In genomic region chr11:110777765-110778164, GRCh38 we compare ENCODE assay signal across 10 cellular contexts.
A peak's percentile ranks its signal among the peaks of the same experiment; 100 is the strongest.
DNase-seq lines count a peak whose midpoint lies in the region; ATAC-seq and TF ChIP-seq lines count a peak whose summit lies in the region.
"Had no signal": no experiment of that assay in that cellular context is flagged by ENCODE, and none has a peak within 500 bp of the region (broad histone marks: within the 10 kb centered on the region; RNA-seq: fewer than 3 reads in every experiment).

No MANE protein-coding gene starts in this region.

- H3K4me3 Mint-ChIP-seq in activated T-helper 1 cell treated with anti-CD3 and anti-CD28 coated beads, Interleukin-12 subunit alpha, Interleukin-12 subunit beta, Interleukin-2, Interleukin-4 antibody, amounts not matched to agents 30 ng/mL and 10 ng/mL and 1 ng/mL, durations not matched to agents 14 hours and 24 hours and 36 hours: no peak overlapping the region
- no peak overlapping the region for H3K4me3 Mint-ChIP-seq in endodermal cell

- peaks cover 4% of the 10 kb centered on the region for H3K4me1 ChIP-seq in prostate gland (replicated peaks)
- no peaks in the 10 kb centered on the region for H3K4me1 ChIP-seq in endodermal cell (ENCODE audit: control insufficient read depth, insufficient read depth, low read length)

- H3K27ac Mint-ChIP-seq in activated T-helper 1 cell treated with anti-CD3 and anti-CD28 coated beads, Interleukin-12 subunit alpha, Interleukin-12 subunit beta, Interleukin-2, Interleukin-4 antibody, amounts not matched to agents 30 ng/mL and 10 ng/mL and 1 ng/mL, durations not matched to agents 14 hours and 24 hours and 36 hours: no peak overlapping the region
- H3K27ac Mint-ChIP-seq in endodermal cell: no peak overlapping the region

- TF ChIP-seq CTCF in cardiac fibroblast (IDR thresholded peaks at IDR 0.05; ENCODE audit: low read depth, low read length): no peak
- no peak for TF ChIP-seq CTCF in prostate gland (IDR thresholded peaks at IDR 0.05)
- no peak for TF ChIP-seq CTCF in endodermal cell (conservative IDR thresholded peaks at IDR 0.05)

- no peaks in the 10 kb centered on the region for H3K4me1 Mint-ChIP-seq in activated T-helper 1 cell treated with anti-CD3 and anti-CD28 coated beads, Interleukin-12 subunit alpha, Interleukin-12 subunit beta, Interleukin-2, Interleukin-4 antibody, amounts not matched to agents 30 ng/mL and 10 ng/mL and 1 ng/mL, durations not matched to agents 14 hours and 24 hours and 36 hours (ENCODE audit: low read depth)
- no peaks in the 10 kb centered on the region for H3K4me1 Mint-ChIP-seq in endodermal cell

- peak; percentile 10 for DNase-seq in ELR (ENCODE audit: low read depth)
- peak; percentile 56 to 80 for DNase-seq in cardiac fibroblast (ENCODE audit: low read depth in 2 of 2)
- DNase-seq in prostate gland (ENCODE audit: low spot score): peak; percentile 62
- no peak for DNase-seq in GM19240 (ENCODE audit: insufficient read length, low spot score)
- no peak for DNase-seq in activated T-helper 1 cell treated with anti-CD3 and anti-CD28 coated beads, Interleukin-12 subunit alpha, Interleukin-12 subunit beta, Interleukin-2, Interleukin-4 antibody, amounts not matched to agents 30 ng/mL and 10 ng/mL and 1 ng/mL, durations not matched to agents 14 hours and 24 hours and 36 hours (ENCODE audit: low spot score)
- no peak for DNase-seq in endodermal cell
- DNase-seq: erythroblast, NCI-H510A treated with DMSO at 0.1 percent for 48 hours had no signal

- no peaks in the 10 kb centered on the region for H3K9me3 Mint-ChIP-seq in activated T-helper 1 cell treated with anti-CD3 and anti-CD28 coated beads, Interleukin-12 subunit alpha, Interleukin-12 subunit beta, Interleukin-2, Interleukin-4 antibody, amounts not matched to agents 30 ng/mL and 10 ng/mL and 1 ng/mL, durations not matched to agents 14 hours and 24 hours and 36 hours
- peaks cover 9% of the 10 kb centered on the region for H3K9me3 Mint-ChIP-seq in endodermal cell

- no peaks in the 10 kb centered on the region for H3K36me3 ChIP-seq in prostate gland
- H3K36me3 ChIP-seq in endodermal cell (ENCODE audit: control insufficient read depth, insufficient read depth, low read length): no peaks in the 10 kb centered on the region

- no peak overlapping the region for H3K9ac ChIP-seq in endodermal cell (ENCODE audit: extremely low read depth, low read length, poor library complexity, severe bottlenecking)

- peak; percentile 38 for ATAC-seq in HG03354 (IDR thresholded peaks at IDR 0.05; ENCODE audit: poor library complexity, severe bottlenecking, unreplicated experiment)
- ATAC-seq in HG03439 (IDR thresholded peaks at IDR 0.05; ENCODE audit: unreplicated experiment): no peak

- 10% methylated on average over 2 of the region's 2 CpGs for WGBS in prostate gland
- WGBS in endodermal cell (ENCODE audit: insufficient coverage in 1 of 2, insufficient read length in 1 of 2), 2 experiments: 84 to 86% methylated on average over 1 to 2 of the region's 2 CpGs

- H3K27me3 Mint-ChIP-seq in activated T-helper 1 cell treated with anti-CD3 and anti-CD28 coated beads, Interleukin-12 subunit alpha, Interleukin-12 subunit beta, Interleukin-2, Interleukin-4 antibody, amounts not matched to agents 30 ng/mL and 10 ng/mL and 1 ng/mL, durations not matched to agents 14 hours and 24 hours and 36 hours (ENCODE audit: insufficient read depth): no peaks in the 10 kb centered on the region
- H3K27me3 Mint-ChIP-seq in endodermal cell (ENCODE audit: insufficient read depth): no peaks in the 10 kb centered on the region

- H3K27me3 ChIP-seq in prostate gland (replicated peaks; ENCODE audit: insufficient read depth) (no peaks in the 10 kb centered on the region), endodermal cell (ENCODE audit: control insufficient read depth, insufficient read depth, low read length, poor library complexity, severe bottlenecking) (no peaks in the 10 kb centered on the region)

- H3K9me3 ChIP-seq in prostate gland: no peaks in the 10 kb centered on the region
- peaks cover 6% of the 10 kb centered on the region for H3K9me3 ChIP-seq in endodermal cell (ENCODE audit: control insufficient read depth, low read length)

- H3K27ac ChIP-seq in prostate gland: peak overlapping the region; percentile 48 to 52
- no peak overlapping the region for H3K27ac ChIP-seq in endodermal cell (ENCODE audit: low read depth, low read length)

- intact Hi-C loops in prostate gland (cut with DNase I): no loop called here
- intact Hi-C loops in activated T-helper 1 cell treated with anti-CD3 and anti-CD28 coated beads, Interleukin-12 subunit alpha, Interleukin-12 subunit beta, Interleukin-2, Interleukin-4 antibody, amounts not matched to agents 30 ng/mL and 10 ng/mL and 1 ng/mL, durations not matched to agents 14 hours and 24 hours and 36 hours (cut with micrococcal nuclease): no loop called here

- H3K4me3 ChIP-seq in cardiac fibroblast (replicated peaks in 1 of 2; ENCODE audit: low read depth in 2 of 2, low read length in 2 of 2) (no peak overlapping the region), prostate gland (no peak overlapping the region), endodermal cell (ENCODE audit: low read length) (no peak overlapping the region)

- no peak for TF ChIP-seq POLR2A in prostate gland (IDR thresholded peaks at IDR 0.05)

- no peaks in the 10 kb centered on the region for H3K36me3 Mint-ChIP-seq in activated T-helper 1 cell treated with anti-CD3 and anti-CD28 coated beads, Interleukin-12 subunit alpha, Interleukin-12 subunit beta, Interleukin-2, Interleukin-4 antibody, amounts not matched to agents 30 ng/mL and 10 ng/mL and 1 ng/mL, durations not matched to agents 14 hours and 24 hours and 36 hours (ENCODE audit: low read depth)
- H3K36me3 Mint-ChIP-seq in endodermal cell (ENCODE audit: low read depth): no peaks in the 10 kb centered on the region

Comparison
In these comparisons a context has a peak if more than half of its experiments do, and no peak if none do; other contexts are left out.
1. DNase-seq: peak in ELR (single experiment), cardiac fibroblast (2 of 2) and prostate gland (single experiment); none in GM19240 (single experiment), activated T-helper 1 cell treated with anti-CD3 and anti-CD28 coated beads, Interleukin-12 subunit alpha, Interleukin-12 subunit beta, Interleukin-2, Interleukin-4 antibody, amounts not matched to agents 30 ng/mL and 10 ng/mL and 1 ng/mL, durations not matched to agents 14 hours and 24 hours and 36 hours (single experiment) and endodermal cell (single experiment).